ENCODE assay signal across 31 cellular contexts in genomic region chr17:17443173-17443572, GRCh38. TPM values are rescaled to one million over a fixed set of nuclear protein-coding genes. Genes with fewer than 3 reads are reported as not detected.
A peak's percentile ranks its signal among the peaks of the same experiment; 100 is the strongest.
DNase-seq lines count a peak whose midpoint lies in the region; ATAC-seq, FAIRE-seq and TF ChIP-seq lines count a peak whose summit lies in the region.
"Had no signal": no experiment of that assay in that cellular context is flagged by ENCODE, and none has a peak within 500 bp of the region (broad histone marks: within the 10 kb centered on the region; RNA-seq: fewer than 3 reads in every experiment).

No MANE protein-coding gene starts in this region.

- H3K79me2 ChIP-seq in K562 (ENCODE audit: control insufficient read depth, insufficient read depth, low read length): no peaks in the 10 kb centered on the region

- TF ChIP-seq EP300 in K562 (IDR thresholded peaks at IDR 0.05; ENCODE audit: low read length) (no peak), suprapubic skin (IDR thresholded peaks at IDR 0.05) (no peak)

- no peak overlapping the region for H3K27ac Mint-ChIP-seq in type B pancreatic cell
- H3K27ac Mint-ChIP-seq: IgD-negative memory B cell; mesothelial cell of epicardium; naive B cell; stimulated activated effector memory CD8-positive, alpha-beta T cell treated with anti-CD3 and anti-CD28 coated beads, Interleukin-12 subunit alpha, Interleukin-12 subunit beta, amount 100 ng/mL, for 72 hours had no signal

- TF ChIP-seq RAD21 in K562 (CRISPR knock-in tag; conservative IDR thresholded peaks at IDR 0.05 in 1 of 2, IDR thresholded peaks at IDR 0.05 in 1 of 2): no peak

- H3K4me3 ChIP-seq in K562 (no peak overlapping the region), suprapubic skin (peak overlapping the region; percentile 3)
- H3K4me3 ChIP-seq: left lung, prostate gland had no signal

- H3K9me3 ChIP-seq in K562 (replicated peaks; ENCODE audit: control insufficient read depth, insufficient read depth, low read depth, low read length): no peaks in the 10 kb centered on the region; the same call in 1 of the 2 replicates
- H3K9me3 ChIP-seq in suprapubic skin: no peaks in the 10 kb centered on the region
- H3K9me3 ChIP-seq: Caco-2, left lung, neutrophil, prostate gland had no signal

- no peaks in the 10 kb centered on the region for H3K36me3 Mint-ChIP-seq in type B pancreatic cell
- H3K36me3 Mint-ChIP-seq: IgD-negative memory B cell; mesothelial cell of epicardium; naive B cell; stimulated activated effector memory CD8-positive, alpha-beta T cell treated with anti-CD3 and anti-CD28 coated beads, Interleukin-12 subunit alpha, Interleukin-12 subunit beta, amount 100 ng/mL, for 72 hours had no signal

- CTCF ChIA-PET in K562 (lab: Yijun Ruan, JAX; ENCODE audit: low intra/inter-chr PET ratio): no interaction called here

- ATAC-seq in K562: no peak
- ATAC-seq in HG03135 (IDR thresholded peaks at IDR 0.05; ENCODE audit: unreplicated experiment): no peak
- ATAC-seq: activated CD4-positive, CD25-positive, alpha-beta regulatory T cell treated with anti-CD3 and anti-CD28 coated beads, Interleukin-2, amount 50 U/mL, for 24 hours; left lung; stimulated activated effector memory CD8-positive, alpha-beta T cell treated with anti-CD3 and anti-CD28 coated beads, Interleukin-12 subunit alpha, Interleukin-12 subunit beta, amount 100 ng/mL, for 72 hours had no signal

- intact Hi-C loops in K562 (cut with micrococcal nuclease): no loop called here

- H4K20me1 ChIP-seq in K562 (replicated peaks; ENCODE audit: control insufficient read depth, insufficient read depth, low read length): no peaks in the 10 kb centered on the region

- WGBS in K562 (ENCODE audit: insufficient coverage, low coverage, missing lambda C conversion rate): no CpG with 5 or more reads among the region's 14 CpGs
- WGBS in suprapubic skin: 63% methylated on average over 14 of the region's 14 CpGs

- no peak overlapping the region for H3K9ac ChIP-seq in K562 (ENCODE audit: insufficient read depth in 1 of 2, low read depth in 2 of 2, low read length in 2 of 2)

- H3K9me1 ChIP-seq in K562 (ENCODE audit: control insufficient read depth, insufficient read depth, low read length): no peaks in the 10 kb centered on the region

- H3K9me3 Mint-ChIP-seq in type B pancreatic cell: peaks cover 5% of the 10 kb centered on the region
- H3K9me3 Mint-ChIP-seq: mesothelial cell of epicardium had no signal

- POLR2A ChIA-PET in K562 (lab: Yijun Ruan, JAX): interaction anchor here (0.6 kb wide), 1 partner anchor 90 kb away, joined by 3 read pairs; no protein-coding TSS in a partner anchor

- no peak for TF ChIP-seq POLR2A in K562 (conservative IDR thresholded peaks at IDR 0.05)
- TF ChIP-seq POLR2A in suprapubic skin (IDR thresholded peaks at IDR 0.05): no peak

- H3K4me2 ChIP-seq in K562 (ENCODE audit: insufficient read depth, low read length): no peak overlapping the region

- no TSS peak for BruUV-seq in K562 (replicated peaks; lab: Mats Ljungman, UMichigan)

- no peak overlapping the region for H2AFZ ChIP-seq in K562 (ENCODE audit: low read depth, low read length)

- H3K36me3 ChIP-seq in K562 (ENCODE audit: control insufficient read depth, insufficient read depth, low read length): no peaks in the 10 kb centered on the region
- no peaks in the 10 kb centered on the region for H3K36me3 ChIP-seq in suprapubic skin
- H3K36me3 ChIP-seq: left lung, neutrophil, prostate gland had no signal

- peak; percentile 8 for DNase-seq in HCEC 1CT
- no peak for DNase-seq in K562 (ENCODE audit: extremely low read depth in 1 of 4, low spot score in 3 of 4)
- DNase-seq in islet precursor cell: peak; percentile 11
- peak in 1 of 2 donors; percentile 43 for DNase-seq in suprapubic skin (ENCODE audit: low spot score in 2 of 2)
- DNase-seq in type B pancreatic cell (ENCODE audit: extremely low spot score, unreplicated experiment): no peak
- DNase-seq in NCI-H2029 treated with DMSO at 0.1 percent for 48 hours (lab: John Stamatoyannopoulos, UW): no peak
- no peak for DNase-seq in activated CD4-positive, alpha-beta T cell treated with anti-CD3 and anti-CD28 coated beads for 1 hour
- DNase-seq: activated CD4-positive, alpha-beta T cell treated with anti-CD3 and anti-CD28 coated beads, Interleukin-2, amount 50 U/mL, for 48 hours; activated CD8-positive, alpha-beta memory T cell treated with anti-CD3 and anti-CD28 coated beads, Interleukin-2, amount 50 U/mL, for 48 hours; activated naive CD4-positive, alpha-beta T cell treated with anti-CD3 and anti-CD28 coated beads, Interleukin-2, amount 50 U/mL, for 16 hours; amygdala; Caco-2; GDM1; left lung; naive B cell; NCI-H1105; NCI-H1930; NCI-H510A treated with DMSO at 0.1 percent for 48 hours; stimulated activated CD4-positive, alpha-beta T cell treated with anti-CD3 and anti-CD28 coated beads, Interleukin-15, amount 100 ng/mL, for 24 hours; trophoblast cell had no signal

- in situ Hi-C loops in K562 (cut with MboI): no loop called here

- peaks cover 7 to 29% of the 10 kb centered on the region in 2 experiments; a peak in 4 of 5 replicates for H3K27me3 ChIP-seq in K562 (ENCODE audit: control insufficient read depth in 2 of 2, insufficient read depth in 2 of 2, low read length in 2 of 2)
- no peaks in the 10 kb centered on the region for H3K27me3 ChIP-seq in suprapubic skin
- H3K27me3 ChIP-seq: left lung, neutrophil had no signal

- peaks cover 3% of the 10 kb centered on the region for H3K27me3 Mint-ChIP-seq in type B pancreatic cell

- no peak for FAIRE-seq in K562 (lab: Jason Lieb, UNC)
- FAIRE-seq: islet of Langerhans, TTC549 had no signal

- H3K4me1 Mint-ChIP-seq in type B pancreatic cell (ENCODE audit: unreplicated experiment): peaks cover 21% of the 10 kb centered on the region

- peaks cover 3 to 4% of the 10 kb centered on the region in 2 experiments; a peak in 3 of 5 replicates for H3K4me1 ChIP-seq in K562 (replicated peaks in 1 of 2; ENCODE audit: control insufficient read depth in 2 of 2, insufficient read depth in 2 of 2, low read length in 2 of 2)
- peaks cover 39% of the 10 kb centered on the region for H3K4me1 ChIP-seq in suprapubic skin

- H3K27ac ChIP-seq in K562 (ENCODE audit: extremely low read depth, low read depth, low read length) (no peak overlapping the region), suprapubic skin (peak overlapping the region; percentile 73)
- H3K27ac ChIP-seq: C4-2B, left lung, neutrophil, prostate gland, RWPE1 had no signal

- no peak overlapping the region for H3K4me3 Mint-ChIP-seq in type B pancreatic cell
- H3K4me3 Mint-ChIP-seq: IgD-negative memory B cell; mesothelial cell of epicardium; naive B cell; stimulated activated effector memory CD8-positive, alpha-beta T cell treated with anti-CD3 and anti-CD28 coated beads, Interleukin-12 subunit alpha, Interleukin-12 subunit beta, amount 100 ng/mL, for 72 hours had no signal

- TF ChIP-seq CTCF in K562 (IDR thresholded peaks at IDR 0.05 in 2 of 3, conservative IDR thresholded peaks at IDR 0.05 in 1 of 3; ENCODE audit: insufficient read depth in 2 of 3, low read depth in 1 of 3, low read length in 3 of 3): no peak
- no peak for TF ChIP-seq CTCF in suprapubic skin (IDR thresholded peaks at IDR 0.05)
- TF ChIP-seq CTCF in type B pancreatic cell (conservative IDR thresholded peaks at IDR 0.05): no peak

TF ChIP-seq in K562, 482 proteins besides CTCF, POLR2A, EP300 and RAD21 (continues in another document):
- TF ChIP-seq PTTG1 (tag; IDR thresholded peaks at IDR 0.05; ENCODE audit: low read depth) (no peak), RBFOX2 (IDR thresholded peaks at IDR 0.05; ENCODE audit: low read depth, low read length) (no peak), ZNF12 (CRISPR knock-in tag; IDR thresholded peaks at IDR 0.05) (no peak)

RNA-seq across cellular contexts. Expression of gene MED9, which starts 33.6 kb away (rescaled TPM):
- 33.8 and 39.7 TPM in 2 replicates for total RNA-seq in K562 (2011; cell fraction: chromatin; rRNA removed; ENCODE audit: low replicate concordance)
- total RNA-seq in K562 (2011; cell fraction: nucleolus; rRNA removed): 29.3 and 37.5 TPM in 2 replicates
- total RNA-seq in K562 (2011; cell fraction: nucleoplasm; rRNA removed): 33.7 and 41.4 TPM in 2 replicates
- total RNA-seq in K562 (2014; rRNA removed) (13.4 and 19.0 TPM in 2 replicates), K562 (2014; rRNA removed; fragmentation: Illumina TruSeq; extraction: Trizol) (11.8 and 12.3 TPM in 2 replicates), K562 (2015; rRNA removed; fragmentation: Illumina TruSeq; extraction: Trizol) (11.7 and 12.7 TPM in 2 replicates), K562 (2021) (15.3 and 15.5 TPM in 2 replicates), suprapubic skin (10 to 100 TPM; 14.6 to 22.6 (median 17.4) TPM), type B pancreatic cell (ENCODE audit: low replicate concordance) (19.1 and 19.3 TPM in 2 replicates)
- polyA plus RNA-seq in K562 (2011; rRNA removed) (12.7 and 13.3 TPM in 2 replicates), K562 (2014; fragmentation: Illumina TruSeq; extraction: Trizol) (11.9 and 14.2 TPM in 2 replicates), K562 (2014; fragmentation: Nextera tagmentation; extraction: Ambion mirVana) (1 to 10 TPM; 2.2 to 2.4 TPM), K562 (2014; rRNA removed) (15.8 and 16.1 TPM in 2 replicates)
- polyA plus RNA-seq in K562 (2011; cell fraction: cytosol; rRNA removed): 15.8 and 18.2 TPM in 2 replicates
- 15.7 and 16.3 TPM in 2 replicates for polyA plus RNA-seq in K562 (2011; cell fraction: nucleus; rRNA removed)
- polyA plus RNA-seq in K562 (2012): 9.7 and 10.4 TPM in 2 replicates
- polyA minus RNA-seq in K562 (2011; rRNA and poly(A)+ RNA removed): 12.5 and 13.2 TPM in 2 replicates
- polyA minus RNA-seq in K562 (2011; cell fraction: cytosol; rRNA and poly(A)+ RNA removed): 8.5 and 9.4 TPM in 2 replicates
- polyA minus RNA-seq in K562 (2011; cell fraction: nucleus; rRNA and poly(A)+ RNA removed): 18.0 and 18.4 TPM in 2 replicates

RNA-seq across cellular contexts. Expression of gene RASD1, which starts 53.0 kb away (rescaled TPM):
- not detected in 2 replicates for total RNA-seq in K562 (2011; cell fraction: chromatin; rRNA removed; ENCODE audit: low replicate concordance)
- total RNA-seq in K562 (2011; cell fraction: nucleolus; rRNA removed): 0.17 and 0.26 TPM in 2 replicates
- 0.29 TPM in 1 of 2 replicates, not detected in the other for total RNA-seq in K562 (2011; cell fraction: nucleoplasm; rRNA removed)
- 0.08 TPM in 1 of 2 replicates, not detected in the other for total RNA-seq in K562 (2014; rRNA removed)
- not detected in 2 replicates for total RNA-seq in K562 (2014; rRNA removed; fragmentation: Illumina TruSeq; extraction: Trizol)
- not detected in 2 replicates for total RNA-seq in K562 (2015; rRNA removed; fragmentation: Illumina TruSeq; extraction: Trizol)
- total RNA-seq in K562 (2021): 0.11 and 0.16 TPM in 2 replicates
- not detected in 2 replicates for polyA plus RNA-seq in K562 (2011; rRNA removed)
- 0.04 and 0.10 TPM in 2 replicates for polyA plus RNA-seq in K562 (2011; cell fraction: cytosol; rRNA removed)
- 0.11 and 0.21 TPM in 2 replicates for polyA plus RNA-seq in K562 (2011; cell fraction: nucleus; rRNA removed)
- polyA plus RNA-seq in K562 (2012): not detected in 2 replicates
- polyA plus RNA-seq in K562 (2014; fragmentation: Illumina TruSeq; extraction: Trizol): not detected in 2 replicates
- not detected for polyA plus RNA-seq in K562 (2014; fragmentation: Nextera tagmentation; extraction: Ambion mirVana)
- polyA plus RNA-seq in K562 (2014; rRNA removed): not detected in 2 replicates
- not detected in 2 replicates for polyA minus RNA-seq in K562 (2011; rRNA and poly(A)+ RNA removed)
- not detected in 2 replicates for polyA minus RNA-seq in K562 (2011; cell fraction: cytosol; rRNA and poly(A)+ RNA removed)
- polyA minus RNA-seq in K562 (2011; cell fraction: nucleus; rRNA and poly(A)+ RNA removed): 0.27 and 0.56 TPM in 2 replicates
- total RNA-seq in suprapubic skin: 10 to 100 TPM; 11.7 to 31.1 (median 21.5) TPM
- 6.4 and 9.2 TPM in 2 replicates for total RNA-seq in type B pancreatic cell (ENCODE audit: low replicate concordance)

Comparison
In these comparisons a context has a peak if more than half of its experiments do, and no peak if none do; other contexts are left out.
1. DNase-seq: peak in HCEC 1CT (single experiment) and islet precursor cell (single experiment); none in K562 (0 of 4), type B pancreatic cell (single experiment), NCI-H2029 treated with DMSO at 0.1 percent for 48 hours (single experiment) and activated CD4-positive, alpha-beta T cell treated with anti-CD3 and anti-CD28 coated beads for 1 hour (single experiment).